In genomic region chr6:137810554-137811120, GRCh38 we compare ENCODE assay signal across 1 cellular context.
TF ChIP-seq lines count a peak whose summit lies in the region.

No MANE protein-coding gene starts in this region.

TF ChIP-seq in GM12878, 131 proteins besides CTCF, POLR2A, EP300 and RAD21:
- TF ChIP-seq PRDM15 (CRISPR knock-in tag; IDR thresholded peaks at IDR 0.05) = no peak
- no peak for TF ChIP-seq E2F8 (IDR thresholded peaks at IDR 0.05; ENCODE audit: low read depth, partially characterized antibody)
- TF ChIP-seq MYC (IDR thresholded peaks at IDR 0.05; ENCODE audit: insufficient read depth, insufficient read length, insufficient replicate concordance, low read length, severe bottlenecking) = no peak
- TF ChIP-seq POU2F2 (IDR thresholded peaks at IDR 0.05; ENCODE audit: borderline replicate concordance, low read depth, low read length) = no peak
- TF ChIP-seq JUND (IDR thresholded peaks at IDR 0.05; ENCODE audit: low read depth, low read length) = no peak
- TF ChIP-seq SUZ12 (IDR thresholded peaks at IDR 0.05; ENCODE audit: unreplicated experiment) = no peak
- TF ChIP-seq ETV6 (conservative IDR thresholded peaks at IDR 0.05 in 1 of 2, IDR thresholded peaks at IDR 0.05 in 1 of 2; ENCODE audit: borderline replicate concordance in 1 of 2, low read depth in 1 of 2) = no peak
- TF ChIP-seq DPF2 (IDR thresholded peaks at IDR 0.05) = no peak
- TF ChIP-seq HDAC6 (IDR thresholded peaks at IDR 0.05; ENCODE audit: unreplicated experiment) = no peak
- no peak for TF ChIP-seq CEBPB (IDR thresholded peaks at IDR 0.05; ENCODE audit: borderline replicate concordance in 1 of 2, low read depth in 2 of 2, low read length in 2 of 2)
- peak; percentile 79 for TF ChIP-seq ZNF217 (IDR thresholded peaks at IDR 0.05)
- TF ChIP-seq CBX3 (IDR thresholded peaks at IDR 0.05; ENCODE audit: borderline replicate concordance, low read depth) = no peak
- TF ChIP-seq MLLT1 (IDR thresholded peaks at IDR 0.05) = peak; percentile 78; the same call in 1 of the 2 replicates
- 0 out of 2 replicates have a peak, but pooled peaks have one; percentile 47 for TF ChIP-seq HDGF (IDR thresholded peaks at IDR 0.05)
- no peak for TF ChIP-seq YBX1 (IDR thresholded peaks at IDR 0.05)
- no peak for TF ChIP-seq KAT2A (conservative IDR thresholded peaks at IDR 0.05; ENCODE audit: control insufficient read depth, low read depth, low read length)
- TF ChIP-seq MYB (IDR thresholded peaks at IDR 0.05; ENCODE audit: borderline replicate concordance, low read depth, low read length) = no peak
- no peak for TF ChIP-seq RFX5 (IDR thresholded peaks at IDR 0.05; ENCODE audit: low read depth, low read length)
- no peak for TF ChIP-seq NRF1 (conservative IDR thresholded peaks at IDR 0.05; ENCODE audit: low read depth, low read length)
- no peak for TF ChIP-seq SUPT20H (IDR thresholded peaks at IDR 0.05; ENCODE audit: borderline replicate concordance, control insufficient read depth, low read depth, low read length)
- 0 out of 2 replicates have a peak, but pooled peaks have one; percentile 37 for TF ChIP-seq SMARCA5 (IDR thresholded peaks at IDR 0.05)
- TF ChIP-seq PML (IDR thresholded peaks at IDR 0.05; ENCODE audit: low read length) = no peak
- no peak for TF ChIP-seq RAD51 (IDR thresholded peaks at IDR 0.05)
